In the genomic region with DNA sequence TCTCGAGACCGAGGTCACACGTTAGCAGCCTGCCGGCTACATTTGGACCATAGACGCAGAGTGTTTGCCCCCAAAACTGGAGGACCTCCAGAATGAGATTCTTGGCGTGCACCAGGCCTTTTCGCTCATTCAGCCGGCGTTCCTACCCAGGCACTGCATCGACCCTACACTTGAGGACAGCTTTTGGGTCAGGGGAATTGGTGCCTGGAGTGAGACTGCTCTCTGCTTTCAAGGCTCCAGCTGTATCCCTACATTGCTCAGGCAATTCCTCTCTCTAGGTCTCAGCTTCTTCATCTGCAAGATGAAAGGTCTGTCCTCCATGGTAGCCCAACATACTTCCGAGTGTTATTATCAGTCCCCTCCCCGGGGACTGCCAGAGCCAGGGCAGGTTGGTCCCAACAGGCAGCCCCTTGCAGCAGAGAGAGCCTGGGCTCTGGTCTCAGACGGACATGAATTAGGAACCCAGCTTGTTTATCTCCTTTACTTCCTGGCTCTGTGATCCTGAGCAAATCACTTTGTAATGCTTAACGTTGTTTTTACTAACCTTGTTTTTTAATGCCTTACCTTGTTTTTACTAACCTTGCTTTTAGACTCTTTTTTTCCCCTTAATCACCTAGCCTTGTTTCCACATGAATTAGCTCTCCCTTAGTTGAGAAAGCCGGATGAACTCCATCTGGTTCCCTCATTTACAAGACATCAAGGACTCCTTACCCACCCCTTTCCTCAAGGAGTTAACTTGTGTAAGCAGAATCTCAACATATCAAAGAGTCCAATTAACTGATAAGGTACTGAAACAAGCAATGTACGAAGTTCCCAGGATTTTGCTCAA, we compare ENCODE assay signal across 8 cellular contexts. TPM values are rescaled to one million over a fixed set of nuclear protein-coding genes. Genes with fewer than 3 reads are reported as not detected.
DNase-seq lines count a peak whose midpoint lies in the region; ATAC-seq and TF ChIP-seq lines count a peak whose summit lies in the region.

No MANE protein-coding gene starts in this region.

- H3K27me3 ChIP-seq in right cardiac atrium (ENCODE audit: control insufficient read depth, insufficient read depth) (no peaks in the 10 kb centered on the region), gastrocnemius medialis (no peaks in the 10 kb centered on the region)

- H3K27ac ChIP-seq in right cardiac atrium (ENCODE audit: low read length) = peak overlapping the region; percentile 90
- H3K27ac ChIP-seq in gastrocnemius medialis = peak overlapping the region; percentile 76 to 91 (median 83)

- 3% methylated on average over 16 of the region's 16 CpGs for WGBS in right cardiac atrium

- H3K9me3 Mint-ChIP-seq in activated CD4-positive, alpha-beta memory T cell treated with anti-CD3 and anti-CD28 coated beads, Interleukin-2, amount 10 ng/mL, durations not matched to agents 7 days and 5 days = no peaks in the 10 kb centered on the region

- H3K4me1 ChIP-seq in right cardiac atrium (ENCODE audit: control insufficient read depth, insufficient read depth, low read length) = no peaks in the 10 kb centered on the region
- H3K4me1 ChIP-seq in gastrocnemius medialis = peaks cover 10 to 15% of the 10 kb centered on the region in 2 donors

- no peaks in the 10 kb centered on the region for H3K9me3 ChIP-seq in right cardiac atrium (ENCODE audit: control insufficient read depth, low read length)
- no peaks in the 10 kb centered on the region for H3K9me3 ChIP-seq in gastrocnemius medialis

- intact Hi-C loops in right cardiac atrium (cut with DNase I) (no loop called here), gastrocnemius medialis (cut with DNase I; ENCODE audit: low total_unique reads) (loop anchor here (2.0 to 5.0 kb wide), 2 partner anchors 48 to 96 kb away; partner anchors contain the start of genes ANKRD13A and GIT2)

- H3K4me1 Mint-ChIP-seq in activated CD4-positive, alpha-beta memory T cell treated with anti-CD3 and anti-CD28 coated beads, Interleukin-2, amount 10 ng/mL, durations not matched to agents 7 days and 5 days = peaks cover 31% of the 10 kb centered on the region

- no peak for TF ChIP-seq POLR2A in gastrocnemius medialis (IDR thresholded peaks at IDR 0.05)

- peaks cover 0 to 31% of the 10 kb centered on the region in 2 donors for H3K36me3 ChIP-seq in gastrocnemius medialis

- H3K4me3 ChIP-seq in right cardiac atrium (ENCODE audit: low read length) (peak overlapping the region; percentile 80), gastrocnemius medialis (peak overlapping the region; percentile 69 to 97 (median 80))

- POLR2A ChIA-PET in activated CD4-positive, alpha-beta memory T cell treated with anti-CD3 and anti-CD28 coated beads, Interleukin-2, amount 10 ng/mL, durations not matched to agents 7 days and 5 days (lab: Charles Lee) = interaction anchor here (0.5 to 4.9 kb wide), 17 partner anchors 9 to 379 kb away, joined by 3 to 65 read pairs (median 4); partner anchors contain the start of gene ANKRD13A

- ATAC-seq in HG03175 (IDR thresholded peaks at IDR 0.05; ENCODE audit: unreplicated experiment) = peak; percentile 14
- peak; percentile 6 to 22 for ATAC-seq in right cardiac atrium
- peak in 1 of 2 donors; percentile 5 for ATAC-seq in gastrocnemius medialis

- peak overlapping the region; percentile 84 for H3K4me3 Mint-ChIP-seq in activated CD4-positive, alpha-beta memory T cell treated with anti-CD3 and anti-CD28 coated beads, Interleukin-2, amount 10 ng/mL, durations not matched to agents 7 days and 5 days

- peaks cover 32% of the 10 kb centered on the region for H3K36me3 Mint-ChIP-seq in activated CD4-positive, alpha-beta memory T cell treated with anti-CD3 and anti-CD28 coated beads, Interleukin-2, amount 10 ng/mL, durations not matched to agents 7 days and 5 days (ENCODE audit: low read depth)

- peak; percentile 7 for DNase-seq in activated naive CD4-positive, alpha-beta T cell treated with Interleukin-2 at 50 U/mL for 16 hours
- no peak for DNase-seq in activated naive CD4-positive, alpha-beta T cell (lab: John Stamatoyannopoulos, UW)
- DNase-seq in activated CD4-positive, alpha-beta memory T cell treated with anti-CD3 and anti-CD28 coated beads, Interleukin-2, amount 10 ng/mL, durations not matched to agents 7 days and 5 days = no peak
- DNase-seq in right cardiac atrium = no peak
- no peak for DNase-seq in gastrocnemius medialis
- DNase-seq in dedifferentiated amniotic fluid mesenchymal stem cell (ENCODE audit: extremely low spot score) = no peak
- no peak for DNase-seq in NCI-H187 treated with DMSO at 0.1 percent for 48 hours (lab: John Stamatoyannopoulos, UW)

- TF ChIP-seq CTCF in gastrocnemius medialis (IDR thresholded peaks at IDR 0.05 in 4 of 5, conservative IDR thresholded peaks at IDR 0.05 in 1 of 5) = no peak

- CTCF ChIA-PET in activated CD4-positive, alpha-beta memory T cell treated with anti-CD3 and anti-CD28 coated beads, Interleukin-2, amount 10 ng/mL, durations not matched to agents 7 days and 5 days (lab: Charles Lee) = interaction anchor here (0.8 to 2.2 kb wide), 8 partner anchors 9 to 55 kb away, joined by 3 to 13 read pairs (median 4); no protein-coding TSS in a partner anchor

- H3K27ac Mint-ChIP-seq in activated CD4-positive, alpha-beta memory T cell treated with anti-CD3 and anti-CD28 coated beads, Interleukin-2, amount 10 ng/mL, durations not matched to agents 7 days and 5 days = peak overlapping the region; percentile 94

- in situ Hi-C loops in gastrocnemius medialis (cut with MboI; ENCODE audit: low sequenced_read_pairs in 4 of 4) = no loop called here

- H3K27me3 Mint-ChIP-seq in activated CD4-positive, alpha-beta memory T cell treated with anti-CD3 and anti-CD28 coated beads, Interleukin-2, amount 10 ng/mL, durations not matched to agents 7 days and 5 days = no peaks in the 10 kb centered on the region

RNA-seq across cellular contexts. Expression of gene TCHP, which starts 0.9 kb away (rescaled TPM):
- 10 to 100 TPM; 35.0 to 35.3 TPM for total RNA-seq in activated CD4-positive, alpha-beta memory T cell treated with anti-CD3 and anti-CD28 coated beads, Interleukin-2, amount 10 ng/mL, durations not matched to agents 7 days and 5 days
- total RNA-seq in right cardiac atrium = 10 to 100 TPM in 3 of 4 donors, 1 to 10 TPM in 1; 7.1 to 13.5 (median 10.3) TPM
- polyA plus RNA-seq in right cardiac atrium = 10.1 TPM
- total RNA-seq in gastrocnemius medialis = 1 to 10 TPM; 7.3 to 9.4 (median 8.0) TPM

RNA-seq across cellular contexts. Expression of gene GLTP, which starts 20.6 kb away (rescaled TPM):
- total RNA-seq in activated CD4-positive, alpha-beta memory T cell treated with anti-CD3 and anti-CD28 coated beads, Interleukin-2, amount 10 ng/mL, durations not matched to agents 7 days and 5 days = 10 to 100 TPM; 22.2 to 23.8 TPM
- total RNA-seq in right cardiac atrium (10 to 100 TPM; 20.5 to 26.8 (median 22.3) TPM), gastrocnemius medialis (10 to 100 TPM; 18.3 to 34.0 (median 22.4) TPM)
- 20.7 TPM for polyA plus RNA-seq in right cardiac atrium
